Comparison of ENCODE assay signal across 37 cellular contexts in the genomic region with DNA sequence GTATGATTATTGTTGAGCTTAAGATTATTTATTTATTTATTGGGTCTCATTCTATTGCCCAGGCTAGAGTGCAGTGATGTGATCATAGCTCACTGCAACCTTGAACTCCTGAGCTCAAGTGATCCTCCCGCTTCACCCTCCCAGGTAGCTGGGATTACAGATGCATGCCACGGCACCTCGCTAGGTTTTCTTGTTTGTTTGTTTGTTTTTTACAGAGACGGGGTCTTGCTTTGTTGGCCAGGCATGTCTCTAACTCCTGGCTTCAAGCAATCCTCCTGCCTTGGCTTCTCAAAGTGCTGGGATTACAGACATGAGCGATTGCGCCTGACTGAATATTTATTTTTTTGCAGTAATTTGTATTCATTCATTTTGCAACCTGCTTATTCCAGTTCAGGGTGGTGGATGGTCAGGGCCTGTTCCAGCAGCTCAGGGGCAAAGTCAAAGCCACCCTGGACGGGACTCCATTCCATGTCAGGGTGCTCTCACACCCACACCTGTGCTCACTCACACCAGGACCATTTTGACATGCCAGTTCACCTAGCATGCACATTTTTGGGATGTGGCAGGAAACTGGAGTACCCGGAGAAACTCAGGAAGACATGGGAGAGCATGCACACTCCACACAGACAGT. TPM values are rescaled to one million over a fixed set of nuclear protein-coding genes. Genes with fewer than 3 reads are reported as not detected.
"Had no signal": no experiment of that assay in that cellular context is flagged by ENCODE, and none has a peak within 500 bp of the region (broad histone marks: within the 10 kb centered on the region; RNA-seq: fewer than 3 reads in every experiment).

No MANE protein-coding gene starts in this region.

- H3K27me3 Mint-ChIP-seq: activated CD4-positive, alpha-beta memory T cell treated with anti-CD3 and anti-CD28 coated beads for 36 hours; activated CD4-positive, alpha-beta T cell treated with anti-CD3 and anti-CD28 coated beads, Interleukin-2, amount 10 ng/mL, durations not matched to agents 24 days and 14 days; activated CD8-positive, alpha-beta memory T cell treated with anti-CD3 and anti-CD28 coated beads, Interleukin-2, amount 10 ng/mL, durations not matched to agents 7 days and 5 days; activated naive CD4-positive, alpha-beta T cell treated with anti-CD3 and anti-CD28 coated beads, Interleukin-2, amount 10 ng/mL, durations not matched to agents 7 days and 5 days; T-cell; T-helper 17 cell had no signal

- H3K27ac ChIP-seq: ascending aorta, breast epithelium, cardiac muscle cell, colonic mucosa, dorsolateral prefrontal cortex, WERI-Rb-1 had no signal

- H3K9me3 ChIP-seq: ascending aorta, breast epithelium, colonic mucosa had no signal

- H3K36me3 ChIP-seq: ascending aorta, breast epithelium, cardiac muscle cell, colonic mucosa, WERI-Rb-1 had no signal

- H3K4me1 ChIP-seq: breast epithelium, colonic mucosa had no signal

- H3K9me3 Mint-ChIP-seq: activated CD4-positive, alpha-beta memory T cell treated with anti-CD3 and anti-CD28 coated beads for 36 hours; activated naive CD4-positive, alpha-beta T cell treated with anti-CD3 and anti-CD28 coated beads, Interleukin-2, amount 10 ng/mL, durations not matched to agents 7 days and 5 days; activated naive CD8-positive, alpha-beta T cell treated with anti-CD3 and anti-CD28 coated beads, Interleukin-2, amount 10 ng/mL, durations not matched to agents 7 days and 5 days; activated T-helper 1 cell treated with anti-CD3 and anti-CD28 coated beads, Interleukin-12 subunit alpha, Interleukin-12 subunit beta, Interleukin-2, Interleukin-4 antibody, amounts not matched to agents 30 ng/mL and 10 ng/mL and 1 ng/mL, durations not matched to agents 14 hours and 24 hours and 36 hours; activated T-helper 2 cell treated with anti-CD3 and anti-CD28 coated beads, Interferon-gamma antibody, Interleukin-2, Interleukin-4, amounts not matched to agents 10 μg/mL and 5 μg/mL and 100 μg/mL, durations not matched to agents 14 hours and 24 hours and 36 hours; endodermal cell; T-helper 2 cell treated with Interferon-gamma antibody and Interleukin-4, amounts not matched to agents 5 μg/mL and 100 μg/mL, for 36 hours had no signal

- H3K27me3 ChIP-seq: ascending aorta, breast epithelium, cardiac muscle cell, colonic mucosa, dorsolateral prefrontal cortex had no signal

- H3K27ac Mint-ChIP-seq: activated CD4-positive, alpha-beta memory T cell treated with anti-CD3 and anti-CD28 coated beads for 36 hours; activated CD4-positive, alpha-beta T cell treated with anti-CD3 and anti-CD28 coated beads for 36 hours; activated CD4-positive, alpha-beta T cell treated with anti-CD3 and anti-CD28 coated beads, Interleukin-2, amount 10 ng/mL, durations not matched to agents 24 days and 14 days; activated CD8-positive, alpha-beta memory T cell treated with anti-CD3 and anti-CD28 coated beads, Interleukin-2, amount 10 ng/mL, durations not matched to agents 7 days and 5 days; activated CD8-positive, alpha-beta T cell treated with anti-CD3 and anti-CD28 coated beads, Interleukin-2, amount 10 ng/mL, durations not matched to agents 7 days and 5 days; activated naive CD4-positive, alpha-beta T cell treated with anti-CD3 and anti-CD28 coated beads, Interleukin-2, amount 10 ng/mL, durations not matched to agents 7 days and 5 days; activated naive CD4-positive, alpha-beta T cell treated with anti-CD3 and anti-CD28 coated beads, Interleukin-2, amount 50 U/mL, for 72 hours; activated naive CD8-positive, alpha-beta T cell treated with anti-CD3 and anti-CD28 coated beads, Interleukin-2, amount 10 ng/mL, durations not matched to agents 7 days and 5 days; activated T-helper 1 cell treated with anti-CD3 and anti-CD28 coated beads, Interleukin-12 subunit alpha, Interleukin-12 subunit beta, Interleukin-2, Interleukin-4 antibody, amounts not matched to agents 30 ng/mL and 10 ng/mL and 1 ng/mL, durations not matched to agents 14 hours and 24 hours and 36 hours; activated T-helper 2 cell treated with anti-CD3 and anti-CD28 coated beads, Interferon-gamma antibody, Interleukin-2, Interleukin-4, amounts not matched to agents 10 μg/mL and 5 μg/mL and 100 μg/mL, durations not matched to agents 14 hours and 24 hours and 36 hours; brain; endodermal cell; T-cell; T-helper 17 cell; T-helper 2 cell treated with Interferon-gamma antibody and Interleukin-4, amounts not matched to agents 5 μg/mL and 100 μg/mL, for 36 hours had no signal

- H3K36me3 Mint-ChIP-seq: activated CD4-positive, alpha-beta memory T cell treated with anti-CD3 and anti-CD28 coated beads for 36 hours; activated CD8-positive, alpha-beta memory T cell treated with anti-CD3 and anti-CD28 coated beads, Interleukin-2, amount 10 ng/mL, durations not matched to agents 7 days and 5 days; activated naive CD4-positive, alpha-beta T cell treated with anti-CD3 and anti-CD28 coated beads, Interleukin-2, amount 10 ng/mL, durations not matched to agents 7 days and 5 days; activated naive CD4-positive, alpha-beta T cell treated with anti-CD3 and anti-CD28 coated beads, Interleukin-2, amount 50 U/mL, for 72 hours; activated naive CD8-positive, alpha-beta T cell treated with anti-CD3 and anti-CD28 coated beads, Interleukin-2, amount 10 ng/mL, durations not matched to agents 7 days and 5 days; brain; T-cell had no signal

- H3K4me3 Mint-ChIP-seq: activated CD4-positive, alpha-beta memory T cell treated with anti-CD3 and anti-CD28 coated beads for 36 hours; activated CD4-positive, alpha-beta T cell treated with anti-CD3 and anti-CD28 coated beads for 36 hours; activated CD4-positive, alpha-beta T cell treated with anti-CD3 and anti-CD28 coated beads, Interleukin-2, amount 10 ng/mL, durations not matched to agents 24 days and 14 days; activated CD8-positive, alpha-beta memory T cell treated with anti-CD3 and anti-CD28 coated beads, Interleukin-2, amount 10 ng/mL, durations not matched to agents 7 days and 5 days; activated CD8-positive, alpha-beta T cell treated with anti-CD3 and anti-CD28 coated beads, Interleukin-2, amount 10 ng/mL, durations not matched to agents 7 days and 5 days; activated naive CD4-positive, alpha-beta T cell treated with anti-CD3 and anti-CD28 coated beads, Interleukin-2, amount 10 ng/mL, durations not matched to agents 7 days and 5 days; activated naive CD8-positive, alpha-beta T cell treated with anti-CD3 and anti-CD28 coated beads, Interleukin-2, amount 10 ng/mL, durations not matched to agents 7 days and 5 days; activated T-helper 1 cell treated with anti-CD3 and anti-CD28 coated beads, Interleukin-12 subunit alpha, Interleukin-12 subunit beta, Interleukin-2, Interleukin-4 antibody, amounts not matched to agents 30 ng/mL and 10 ng/mL and 1 ng/mL, durations not matched to agents 14 hours and 24 hours and 36 hours; brain; endodermal cell; T-cell; T-helper 17 cell; T-helper 2 cell treated with Interferon-gamma antibody and Interleukin-4, amounts not matched to agents 5 μg/mL and 100 μg/mL, for 36 hours had no signal

- ATAC-seq: activated CD4-positive, alpha-beta T cell treated with anti-CD3 and anti-CD28 coated beads for 36 hours; activated CD8-positive, alpha-beta memory T cell treated with anti-CD3 and anti-CD28 coated beads, Interleukin-2, amount 10 ng/mL, durations not matched to agents 7 days and 5 days; activated CD8-positive, alpha-beta T cell treated with anti-CD3 and anti-CD28 coated beads, Interleukin-2, amount 10 ng/mL, durations not matched to agents 7 days and 5 days; activated naive CD4-positive, alpha-beta T cell treated with anti-CD3 and anti-CD28 coated beads, Interleukin-2, amount 50 U/mL, for 72 hours; esophagus mucosa; T-cell; T-helper 17 cell had no signal

- H3K4me1 Mint-ChIP-seq: activated CD4-positive, alpha-beta T cell treated with anti-CD3 and anti-CD28 coated beads for 36 hours; activated CD4-positive, alpha-beta T cell treated with anti-CD3 and anti-CD28 coated beads, Interleukin-2, amount 10 ng/mL, durations not matched to agents 24 days and 14 days; activated CD8-positive, alpha-beta memory T cell treated with anti-CD3 and anti-CD28 coated beads, Interleukin-2, amount 10 ng/mL, durations not matched to agents 7 days and 5 days; activated naive CD4-positive, alpha-beta T cell treated with anti-CD3 and anti-CD28 coated beads, Interleukin-2, amount 10 ng/mL, durations not matched to agents 7 days and 5 days; activated naive CD8-positive, alpha-beta T cell treated with anti-CD3 and anti-CD28 coated beads, Interleukin-2, amount 10 ng/mL, durations not matched to agents 7 days and 5 days; T-cell; T-helper 17 cell had no signal

- DNase-seq: activated CD4-positive, alpha-beta memory T cell treated with anti-CD3 and anti-CD28 coated beads for 36 hours; activated CD4-positive, alpha-beta T cell treated with anti-CD3 and anti-CD28 coated beads for 36 hours; activated CD4-positive, alpha-beta T cell treated with anti-CD3 and anti-CD28 coated beads, Interleukin-2, amount 10 ng/mL, durations not matched to agents 24 days and 14 days; activated CD4-positive, CD25-positive, alpha-beta regulatory T cell; activated CD4-positive, CD25-positive, alpha-beta regulatory T cell treated with anti-CD3 and anti-CD28 coated beads, Interleukin-2, amount 50 U/mL, for 72 hours; activated CD8-positive, alpha-beta memory T cell treated with anti-CD3 and anti-CD28 coated beads, Interleukin-2, amount 10 ng/mL, durations not matched to agents 7 days and 5 days; activated CD8-positive, alpha-beta memory T cell treated with anti-CD3 and anti-CD28 coated beads, Interleukin-2, amount 50 U/mL, for 4 hours; activated CD8-positive, alpha-beta T cell treated with anti-CD3 and anti-CD28 coated beads, Interleukin-2, amount 10 ng/mL, durations not matched to agents 7 days and 5 days; activated gamma-delta T cell; activated naive CD4-positive, alpha-beta T cell; activated naive CD4-positive, alpha-beta T cell treated with anti-CD3 and anti-CD28 coated beads, Interleukin-2, amount 10 ng/mL, durations not matched to agents 7 days and 5 days; activated naive CD8-positive, alpha-beta T cell treated with anti-CD3 and anti-CD28 coated beads, Interleukin-2, amount 10 ng/mL, durations not matched to agents 7 days and 5 days; activated T-cell treated with anti-CD3 and anti-CD28 coated beads, Interleukin-2, amount 50 U/mL, for 1 hour; activated T-cell treated with anti-CD3 and anti-CD28 coated beads, Interleukin-2, amount 50 U/mL, for 48 hours; central memory CD4-positive, alpha-beta T cell; cerebellar nuclear complex; colonic mucosa; dorsolateral prefrontal cortex; effector memory CD4-positive, alpha-beta T cell; endodermal cell; foreskin fibroblast; glutamatergic neuron; SW 1271; T-cell; T-helper 17 cell; T1000; WERI-Rb-1 had no signal

- H3K4me3 ChIP-seq: ascending aorta, breast epithelium, cardiac muscle cell, colonic mucosa, dorsolateral prefrontal cortex had no signal

RNA-seq across cellular contexts. Expression of gene RASAL2, which starts 29.6 kb away (rescaled TPM):
- total RNA-seq: activated CD4-positive, alpha-beta memory T cell treated with anti-CD3 and anti-CD28 coated beads for 36 hours; activated CD4-positive, alpha-beta T cell treated with anti-CD3 and anti-CD28 coated beads for 36 hours; activated CD4-positive, alpha-beta T cell treated with anti-CD3 and anti-CD28 coated beads, Interleukin-2, amount 10 ng/mL, durations not matched to agents 24 days and 14 days; activated CD8-positive, alpha-beta memory T cell treated with anti-CD3 and anti-CD28 coated beads for 36 hours; activated CD8-positive, alpha-beta memory T cell treated with anti-CD3 and anti-CD28 coated beads, Interleukin-2, amount 10 ng/mL, durations not matched to agents 7 days and 5 days; activated CD8-positive, alpha-beta T cell treated with anti-CD3 and anti-CD28 coated beads, Interleukin-2, amount 10 ng/mL, durations not matched to agents 7 days and 5 days; activated naive CD4-positive, alpha-beta T cell treated with anti-CD3 and anti-CD28 coated beads, Interleukin-2, amount 50 U/mL, for 72 hours; activated T-helper 1 cell treated with anti-CD3 and anti-CD28 coated beads, Interleukin-12 subunit alpha, Interleukin-12 subunit beta, Interleukin-2, Interleukin-4 antibody, amounts not matched to agents 30 ng/mL and 10 ng/mL and 1 ng/mL, durations not matched to agents 14 hours and 24 hours and 36 hours had no signal
